9 cellular contexts compared by ENCODE assay signal in the genomic region with DNA sequence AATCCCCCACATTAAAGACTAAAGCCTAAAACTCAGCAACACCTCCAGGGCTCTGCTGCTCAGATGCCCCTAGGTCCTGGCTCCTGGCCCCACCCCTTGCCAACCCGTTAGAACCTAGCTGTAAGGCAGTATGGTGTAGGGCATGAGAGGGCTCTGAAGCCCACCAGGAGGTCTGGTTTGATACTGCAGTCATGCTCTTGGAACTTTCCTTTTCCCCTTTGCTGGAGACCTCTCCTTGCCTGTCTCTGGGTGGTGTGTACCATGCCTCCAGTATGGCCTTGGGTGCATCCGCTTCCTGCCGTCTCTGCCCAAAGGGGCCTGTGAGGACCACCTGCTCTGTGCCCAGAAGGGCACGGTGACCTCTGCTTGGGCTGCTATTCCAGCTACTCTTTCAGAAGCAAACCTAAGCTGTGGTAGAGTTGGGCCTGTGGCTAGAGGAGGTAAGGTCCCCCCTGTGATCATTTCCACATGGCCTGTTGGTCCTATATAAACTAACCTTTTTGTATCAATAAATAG. TPM values are rescaled to one million over a fixed set of nuclear protein-coding genes. Genes with fewer than 3 reads are reported as not detected.
A peak's percentile ranks its signal among the peaks of the same experiment; 100 is the strongest.
DNase-seq lines count a peak whose midpoint lies in the region; ATAC-seq, FAIRE-seq and TF ChIP-seq lines count a peak whose summit lies in the region.
"Had no signal": no experiment of that assay in that cellular context is flagged by ENCODE, and none has a peak within 500 bp of the region (broad histone marks: within the 10 kb centered on the region; RNA-seq: fewer than 3 reads in every experiment).

No MANE protein-coding gene starts in this region.

- H3K27me3 ChIP-seq in AG04450 (ENCODE audit: control insufficient read depth, insufficient read depth, low read length) (no peaks in the 10 kb centered on the region), GM12878 (replicated peaks in 1 of 2; ENCODE audit: control insufficient read depth in 2 of 2, insufficient read depth in 2 of 2, low read length in 1 of 2) (no peaks in the 10 kb centered on the region), pancreas (no peaks in the 10 kb centered on the region), aorta (ENCODE audit: control insufficient read depth in 1 of 2, insufficient read depth in 2 of 2, low read length in 1 of 2) (no peaks in the 10 kb centered on the region)
- H3K27me3 ChIP-seq in naive thymus-derived CD4-positive, alpha-beta T cell (ENCODE audit: control insufficient read depth in 2 of 2, insufficient read depth in 2 of 2, low read length in 2 of 2), result no peaks in the 10 kb centered on the region

- BruUV-seq in GM12878 (replicated peaks; lab: Mats Ljungman, UMichigan), result no TSS peak

- TF ChIP-seq POLR2A in GM12878 (IDR thresholded peaks at IDR 0.05; ENCODE audit: low read depth, low read length), result no peak

- peak overlapping the region; percentile 43 for H3K9ac ChIP-seq in GM12878 (ENCODE audit: control insufficient read depth, insufficient read depth, low read length)

- peaks cover 58 to 73% (median 70%) of the 10 kb centered on the region in 7 donors for H3K4me1 Mint-ChIP-seq in naive thymus-derived CD4-positive, alpha-beta T cell

- TF ChIP-seq RAD21 in GM12878 (IDR thresholded peaks at IDR 0.05; ENCODE audit: insufficient read depth, low read depth, low read length), result no peak

- no peak overlapping the region for H2AFZ ChIP-seq in GM12878 (ENCODE audit: control insufficient read depth, low read depth, low read length)

- H3K4me3 ChIP-seq in AG04450 (ENCODE audit: low read depth, low read length) (peak overlapping the region; percentile 78), HEK293 (ENCODE audit: low read depth, low read length) (no peak overlapping the region), GM12878 (peak overlapping the region; percentile 79), pancreas (no peak overlapping the region), aorta (ENCODE audit: low read length in 2 of 2) (no peak overlapping the region)
- peak overlapping the region; percentile 64 for H3K4me3 ChIP-seq in naive thymus-derived CD4-positive, alpha-beta T cell (ENCODE audit: low read length)

- ATAC-seq in GM12878 (no peak), pancreas (no peak), aorta (ENCODE audit: low FRiP score) (no peak), HG03135 (IDR thresholded peaks at IDR 0.05; ENCODE audit: unreplicated experiment) (no peak)
- ATAC-seq in naive thymus-derived CD4-positive, alpha-beta T cell, result no peak

- H3K27ac ChIP-seq in AG04450 (ENCODE audit: low read depth, low read length), result no peak overlapping the region
- H3K27ac ChIP-seq in HEK293 (ENCODE audit: extremely low read depth, low read depth, low read length), result no peak overlapping the region
- peak overlapping the region; percentile 18; the same call in 1 of the 2 replicates for H3K27ac ChIP-seq in GM12878 (ENCODE audit: control insufficient read depth, insufficient read depth)
- H3K27ac ChIP-seq in naive thymus-derived CD4-positive, alpha-beta T cell (ENCODE audit: low read depth, low read length), result no peak overlapping the region
- H3K27ac ChIP-seq in pancreas, result no peak overlapping the region
- H3K27ac ChIP-seq in aorta (ENCODE audit: low read depth in 1 of 2, low read length in 2 of 2), result no peak overlapping the region

- POLR2A ChIA-PET in AG04450 (lab: Yijun Ruan, JAX), result no interaction called here
- POLR2A ChIA-PET in HEK293 (lab: Yijun Ruan, JAX), result interaction anchor here (0.9 to 1.5 kb wide), 2 partner anchors 30 to 84 kb away, joined by 3 to 4 read pairs; partner anchors contain the start of genes NSUN2 and SRD5A1
- POLR2A ChIA-PET in GM12878 (lab: Charles Lee), result interaction anchor here (1.1 to 4.2 kb wide), 3 partner anchors 12 to 82 kb away, joined by 4 to 35 read pairs (median 12); no protein-coding TSS in a partner anchor
- POLR2A ChIA-PET in naive thymus-derived CD4-positive, alpha-beta T cell (lab: Charles Lee), result interaction anchor here (1.0 to 1.8 kb wide), 4 partner anchors 12 to 338 kb away, joined by 3 to 7 read pairs (median 4); partner anchors contain the start of genes MED10, NSUN2 and SRD5A1

- intact Hi-C loops in GM12878 (cut with micrococcal nuclease; ENCODE audit: unreplicated experiment) (loop anchor here (2.0 to 10.0 kb wide), 2 partner anchors 28 to 962 kb away; no protein-coding TSS in a partner anchor), pancreas (cut with DNase I) (loop anchor here in 1 of 3 donors (10.0 kb wide), 1 partner anchor 82 kb away; the partner anchor contains the start of genes NSUN2 and SRD5A1), aorta (cut with DNase I) (loop anchor here in 1 of 2 donors (10.0 kb wide), 3 partner anchors 262 to 1292 kb away; partner anchors contain the start of genes ICE1 and MED10)
- intact Hi-C loops in naive thymus-derived CD4-positive, alpha-beta T cell (cut with micrococcal nuclease), result loop anchor here (1.0 to 10.0 kb wide), 2 partner anchors 13 to 1222 kb away; no protein-coding TSS in a partner anchor

- peaks cover 0 to 10% (median 7%) of the 10 kb centered on the region in 5 donors for H3K36me3 Mint-ChIP-seq in naive thymus-derived CD4-positive, alpha-beta T cell

- TF ChIP-seq CTCF in AG04450 (IDR thresholded peaks at IDR 0.05; ENCODE audit: low read depth, low read length), result no peak
- no peak for TF ChIP-seq CTCF in HEK293 (tag by site-specific recombination; IDR thresholded peaks at IDR 0.05)
- TF ChIP-seq CTCF in GM12878 (IDR thresholded peaks at IDR 0.05 in 2 of 3, conservative IDR thresholded peaks at IDR 0.05 in 1 of 3; ENCODE audit: control insufficient read depth in 2 of 3, extremely low read depth in 1 of 3, insufficient read depth in 1 of 3, low read depth in 3 of 3, low read length in 3 of 3), result no peak
- no peak for TF ChIP-seq CTCF in pancreas (IDR thresholded peaks at IDR 0.05)

- peaks cover 0 to 3% (median 0%) of the 10 kb centered on the region in 11 donors for H3K9me3 Mint-ChIP-seq in naive thymus-derived CD4-positive, alpha-beta T cell

- H4K20me1 ChIP-seq in GM12878 (ENCODE audit: control insufficient read depth, insufficient read depth), result peaks cover 20% of the 10 kb centered on the region

- H3K4me2 ChIP-seq in GM12878 (ENCODE audit: control insufficient read depth, insufficient read depth), result peak overlapping the region; percentile 94

- peaks cover 0 to 41% of the 10 kb centered on the region in 2 experiments; a peak in 1 of 3 replicates for H3K36me3 ChIP-seq in HEK293 (ENCODE audit: control insufficient read depth in 2 of 2, insufficient read depth in 1 of 2, low read length in 2 of 2)
- peaks cover 1 to 18% of the 10 kb centered on the region in 2 experiments; a peak in 2 of 4 replicates for H3K36me3 ChIP-seq in GM12878 (ENCODE audit: control insufficient read depth in 2 of 2, insufficient read depth in 2 of 2, low read length in 1 of 2)
- peaks cover 0 to 5% (median 0%) of the 10 kb centered on the region in 3 experiments for H3K36me3 ChIP-seq in naive thymus-derived CD4-positive, alpha-beta T cell (ENCODE audit: control insufficient read depth in 2 of 3, insufficient read depth in 3 of 3, low read length in 3 of 3)
- no peaks in the 10 kb centered on the region for H3K36me3 ChIP-seq in pancreas
- H3K36me3 ChIP-seq in aorta (ENCODE audit: control insufficient read depth in 1 of 2, insufficient read depth in 2 of 2, low read length in 1 of 2), result no peaks in the 10 kb centered on the region

- H3K9me3 ChIP-seq in AG04450 (ENCODE audit: control insufficient read depth, insufficient read depth, low read length) (no peaks in the 10 kb centered on the region; the same call in 1 of the 2 replicates), HEK293 (ENCODE audit: control insufficient read depth, insufficient read depth, low read depth, low read length) (no peaks in the 10 kb centered on the region), GM12878 (replicated peaks; ENCODE audit: control insufficient read depth, insufficient read depth, low read length) (no peaks in the 10 kb centered on the region), pancreas (no peaks in the 10 kb centered on the region), aorta (ENCODE audit: control insufficient read depth, low read length) (no peaks in the 10 kb centered on the region)
- H3K9me3 ChIP-seq in naive thymus-derived CD4-positive, alpha-beta T cell (ENCODE audit: control insufficient read depth in 2 of 3, low read length in 3 of 3), result no peaks in the 10 kb centered on the region

- SMC1A ChIA-PET in GM12878 (lab: Charles Lee; ENCODE audit: uncharacterized antibody, unreplicated experiment), result interaction anchor here (1.6 to 4.0 kb wide), 5 partner anchors 12 to 88 kb away, joined by 5 to 41 read pairs (median 6); no protein-coding TSS in a partner anchor

- no peak for TF ChIP-seq EP300 in GM12878 (IDR thresholded peaks at IDR 0.05; ENCODE audit: borderline replicate concordance in 1 of 2, control insufficient read depth in 1 of 2, low read depth in 2 of 2, low read length in 2 of 2)

- WGBS in GM12878 (ENCODE audit: insufficient coverage, insufficient replicate concordance, low lambda C conversion rate, missing lambda C conversion rate), result 72% methylated on average over 4 of the region's 4 CpGs
- 85 to 93% methylated on average over 4 of the region's 4 CpGs for WGBS in pancreas, 2 donors
- WGBS in aorta, 2 donors, result 54 to 64% methylated on average over 4 of the region's 4 CpGs

- peak overlapping the region; percentile 64 to 93 (median 90) for H3K27ac Mint-ChIP-seq in naive thymus-derived CD4-positive, alpha-beta T cell

- no peak for DNase-seq in AG04450 (ENCODE audit: low read depth, low spot score)
- no peak for DNase-seq in GM12878 (ENCODE audit: low read depth, low spot score)
- DNase-seq in naive thymus-derived CD4-positive, alpha-beta T cell, result no peak
- no peak for DNase-seq in pancreas
- no peak for DNase-seq in aorta
- no peak for DNase-seq in NCI-H345 treated with DMSO at 0.1 percent for 48 hours (lab: John Stamatoyannopoulos, UW; ENCODE audit: unreplicated experiment)
- DNase-seq: NCI-H510A treated with DMSO at 0.1 percent for 48 hours had no signal

- H3K4me1 ChIP-seq in HEK293 (ENCODE audit: control insufficient read depth, insufficient read depth, low read length) (peaks cover 40% of the 10 kb centered on the region), GM12878 (ENCODE audit: control insufficient read depth, insufficient read depth, low read length) (peaks cover 32% of the 10 kb centered on the region), pancreas (peaks cover 14 to 28% (median 14%) of the 10 kb centered on the region in 3 donors), aorta (ENCODE audit: control insufficient read depth in 1 of 2, insufficient read depth in 2 of 2, low read length in 2 of 2) (peaks cover 7% of the 10 kb centered on the region in 2 donors)
- peaks cover 33 to 47% of the 10 kb centered on the region in 2 donors for H3K4me1 ChIP-seq in naive thymus-derived CD4-positive, alpha-beta T cell (ENCODE audit: control insufficient read depth in 2 of 2, insufficient read depth in 2 of 2, low read length in 2 of 2)

- peak overlapping the region; percentile 87 to 97 (median 92) for H3K4me3 Mint-ChIP-seq in naive thymus-derived CD4-positive, alpha-beta T cell

- FAIRE-seq in GM12878 (lab: Jason Lieb, UNC) (no peak), pancreas (lab: Jason Lieb, UNC) (no peak)

- RAD21 ChIA-PET in GM12878 (lab: Charles Lee; ENCODE audit: unreplicated experiment), result interaction anchor here (1.1 to 3.8 kb wide), 4 partner anchors 13 to 29 kb away, joined by 4 to 32 read pairs (median 5); no protein-coding TSS in a partner anchor

- in situ Hi-C loops in GM12878 (cut with MboI), result no loop called here

- CTCF ChIA-PET in AG04450 (lab: Charles Lee) (interaction anchor here (0.7 kb wide), 1 partner anchor 95 kb away, joined by 3 read pairs; no protein-coding TSS in a partner anchor), HEK293 (lab: Yijun Ruan, JAX) (interaction anchor here (0.6 kb wide), 1 partner anchor 456 kb away, joined by 3 read pairs; no protein-coding TSS in a partner anchor), GM12878 (lab: Yijun Ruan, JAX) (interaction anchor here (0.6 to 3.2 kb wide), 6 partner anchors 13 to 314 kb away, joined by 3 to 17 read pairs (median 6); partner anchors contain the start of genes NSUN2 and SRD5A1)
- CTCF ChIA-PET in naive thymus-derived CD4-positive, alpha-beta T cell (lab: Charles Lee), result interaction anchor here (0.6 to 2.0 kb wide), 3 partner anchors 13 to 84 kb away, joined by 3 to 7 read pairs (median 5); partner anchors contain the start of genes NSUN2 and SRD5A1

- no peaks in the 10 kb centered on the region for H3K27me3 Mint-ChIP-seq in naive thymus-derived CD4-positive, alpha-beta T cell

- H3K79me2 ChIP-seq in GM12878 (ENCODE audit: control insufficient read depth, insufficient read depth, low read length), result peaks cover 77% of the 10 kb centered on the region

RNA-seq across cellular contexts. Expression of gene TENT4A, which starts 3.5 kb away (rescaled TPM):
- polyA plus RNA-seq in AG04450 (2011; rRNA removed), result 4.0 and 7.3 TPM in 2 replicates
- 12.2 and 12.3 TPM in 2 replicates for polyA minus RNA-seq in AG04450 (2011; rRNA and poly(A)+ RNA removed)
- 184 and 188 TPM in 2 replicates for total RNA-seq in GM12878 (2013; cell fraction: nucleolus; rRNA removed)
- total RNA-seq in GM12878 (2014; rRNA removed), result 15.4 and 18.3 TPM in 2 replicates
- total RNA-seq in GM12878 (2014; rRNA removed; fragmentation: Illumina TruSeq; extraction: Trizol), result 14.4 and 18.4 TPM in 2 replicates
- total RNA-seq in GM12878 (2021), result 26.1 and 30.6 TPM in 2 replicates
- 13.0 TPM for polyA plus RNA-seq in GM12878 (2011; ENCODE audit: low read depth)
- 8.7 and 10.5 TPM in 2 replicates for polyA plus RNA-seq in GM12878 (2011; rRNA removed)
- polyA plus RNA-seq in GM12878 (2011; cell fraction: cytosol; rRNA removed), result 7.8 and 8.6 TPM in 2 replicates
- 101 and 119 TPM in 2 replicates for polyA plus RNA-seq in GM12878 (2011; cell fraction: nucleus; rRNA removed)
- polyA plus RNA-seq in GM12878 (2012), result 23.9 and 25.8 TPM in 2 replicates
- polyA plus RNA-seq in GM12878 (2014; fragmentation: Illumina TruSeq; extraction: Trizol), result 18.4 and 27.5 TPM in 2 replicates
- 1 to 10 TPM; 1.4 to 2.8 TPM for polyA plus RNA-seq in GM12878 (2014; fragmentation: Nextera tagmentation; extraction: Ambion mirVana)
- 25.8 and 28.7 TPM in 2 replicates for polyA plus RNA-seq in GM12878 (2014; rRNA removed)
- 1 to 10 TPM; 2.5 to 3.4 TPM for polyA plus RNA-seq in GM12878 (2016; fragmentation: Nextera tagmentation; extraction: Ambion mirVana)
- polyA minus RNA-seq in GM12878 (2011; rRNA and poly(A)+ RNA removed), result 20.3 and 25.2 TPM in 2 replicates
- 11.1 and 12.5 TPM in 2 replicates for polyA minus RNA-seq in GM12878 (2011; cell fraction: cytosol; rRNA and poly(A)+ RNA removed)
- polyA minus RNA-seq in GM12878 (2011; cell fraction: nucleus; rRNA and poly(A)+ RNA removed), result 49.2 and 70.5 TPM in 2 replicates
- 10 to 100 TPM; 34.9 to 61.4 (median 52.2) TPM for total RNA-seq in naive thymus-derived CD4-positive, alpha-beta T cell
- polyA plus RNA-seq in naive thymus-derived CD4-positive, alpha-beta T cell, result 1 to 10 TPM; 1.6 to 2.2 TPM
- total RNA-seq in pancreas, result 10 to 100 TPM in 1 of 6 donors, 1 to 10 TPM in 5; 7.0 to 13.5 (median 8.5) TPM
- polyA plus RNA-seq in pancreas, result 10 to 100 TPM in 1 of 2 donors, 1 to 10 TPM in 1; 8.3 to 13.6 TPM
- 10 to 100 TPM; 33.4 to 37.0 TPM for total RNA-seq in aorta
- 10 to 100 TPM in 1 of 2 donors, 1 to 10 TPM in 1; 4.1 to 12.6 TPM for polyA plus RNA-seq in aorta

Comparison
In these comparisons a context has a peak if more than half of its experiments do, and no peak if none do; other contexts are left out.
1. H3K4me3 ChIP-seq: peak in AG04450 (single experiment), GM12878 (single experiment) and naive thymus-derived CD4-positive, alpha-beta T cell (single experiment); none in HEK293 (single experiment), pancreas (0 of 4) and aorta (0 of 2).